Comparison of ENCODE assay signal across 1 cellular context in the genomic region with DNA sequence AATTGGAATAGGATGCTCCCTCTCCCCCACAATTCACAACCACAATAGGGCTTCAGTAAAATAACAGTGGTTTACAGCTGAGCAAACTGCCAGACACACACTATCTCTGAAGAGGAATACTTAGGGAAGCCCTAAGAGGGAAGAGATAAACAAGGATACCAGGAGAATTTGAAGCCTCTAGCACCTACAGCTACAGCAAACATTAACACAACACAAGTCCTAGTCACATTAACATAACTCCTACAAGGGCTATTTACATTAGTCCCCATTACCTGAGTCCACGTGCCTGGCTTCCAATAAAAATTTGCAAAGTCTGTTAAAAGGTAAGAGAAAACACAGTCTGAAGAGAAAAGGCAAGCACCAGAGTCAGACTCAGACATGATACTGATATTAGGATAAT.
TF ChIP-seq lines count a peak whose summit lies in the region.

No MANE protein-coding gene starts in this region.

TF ChIP-seq in H1, 55 proteins besides CTCF, POLR2A, EP300 and RAD21 (continued from another document):
- TF ChIP-seq, protein P1, sequence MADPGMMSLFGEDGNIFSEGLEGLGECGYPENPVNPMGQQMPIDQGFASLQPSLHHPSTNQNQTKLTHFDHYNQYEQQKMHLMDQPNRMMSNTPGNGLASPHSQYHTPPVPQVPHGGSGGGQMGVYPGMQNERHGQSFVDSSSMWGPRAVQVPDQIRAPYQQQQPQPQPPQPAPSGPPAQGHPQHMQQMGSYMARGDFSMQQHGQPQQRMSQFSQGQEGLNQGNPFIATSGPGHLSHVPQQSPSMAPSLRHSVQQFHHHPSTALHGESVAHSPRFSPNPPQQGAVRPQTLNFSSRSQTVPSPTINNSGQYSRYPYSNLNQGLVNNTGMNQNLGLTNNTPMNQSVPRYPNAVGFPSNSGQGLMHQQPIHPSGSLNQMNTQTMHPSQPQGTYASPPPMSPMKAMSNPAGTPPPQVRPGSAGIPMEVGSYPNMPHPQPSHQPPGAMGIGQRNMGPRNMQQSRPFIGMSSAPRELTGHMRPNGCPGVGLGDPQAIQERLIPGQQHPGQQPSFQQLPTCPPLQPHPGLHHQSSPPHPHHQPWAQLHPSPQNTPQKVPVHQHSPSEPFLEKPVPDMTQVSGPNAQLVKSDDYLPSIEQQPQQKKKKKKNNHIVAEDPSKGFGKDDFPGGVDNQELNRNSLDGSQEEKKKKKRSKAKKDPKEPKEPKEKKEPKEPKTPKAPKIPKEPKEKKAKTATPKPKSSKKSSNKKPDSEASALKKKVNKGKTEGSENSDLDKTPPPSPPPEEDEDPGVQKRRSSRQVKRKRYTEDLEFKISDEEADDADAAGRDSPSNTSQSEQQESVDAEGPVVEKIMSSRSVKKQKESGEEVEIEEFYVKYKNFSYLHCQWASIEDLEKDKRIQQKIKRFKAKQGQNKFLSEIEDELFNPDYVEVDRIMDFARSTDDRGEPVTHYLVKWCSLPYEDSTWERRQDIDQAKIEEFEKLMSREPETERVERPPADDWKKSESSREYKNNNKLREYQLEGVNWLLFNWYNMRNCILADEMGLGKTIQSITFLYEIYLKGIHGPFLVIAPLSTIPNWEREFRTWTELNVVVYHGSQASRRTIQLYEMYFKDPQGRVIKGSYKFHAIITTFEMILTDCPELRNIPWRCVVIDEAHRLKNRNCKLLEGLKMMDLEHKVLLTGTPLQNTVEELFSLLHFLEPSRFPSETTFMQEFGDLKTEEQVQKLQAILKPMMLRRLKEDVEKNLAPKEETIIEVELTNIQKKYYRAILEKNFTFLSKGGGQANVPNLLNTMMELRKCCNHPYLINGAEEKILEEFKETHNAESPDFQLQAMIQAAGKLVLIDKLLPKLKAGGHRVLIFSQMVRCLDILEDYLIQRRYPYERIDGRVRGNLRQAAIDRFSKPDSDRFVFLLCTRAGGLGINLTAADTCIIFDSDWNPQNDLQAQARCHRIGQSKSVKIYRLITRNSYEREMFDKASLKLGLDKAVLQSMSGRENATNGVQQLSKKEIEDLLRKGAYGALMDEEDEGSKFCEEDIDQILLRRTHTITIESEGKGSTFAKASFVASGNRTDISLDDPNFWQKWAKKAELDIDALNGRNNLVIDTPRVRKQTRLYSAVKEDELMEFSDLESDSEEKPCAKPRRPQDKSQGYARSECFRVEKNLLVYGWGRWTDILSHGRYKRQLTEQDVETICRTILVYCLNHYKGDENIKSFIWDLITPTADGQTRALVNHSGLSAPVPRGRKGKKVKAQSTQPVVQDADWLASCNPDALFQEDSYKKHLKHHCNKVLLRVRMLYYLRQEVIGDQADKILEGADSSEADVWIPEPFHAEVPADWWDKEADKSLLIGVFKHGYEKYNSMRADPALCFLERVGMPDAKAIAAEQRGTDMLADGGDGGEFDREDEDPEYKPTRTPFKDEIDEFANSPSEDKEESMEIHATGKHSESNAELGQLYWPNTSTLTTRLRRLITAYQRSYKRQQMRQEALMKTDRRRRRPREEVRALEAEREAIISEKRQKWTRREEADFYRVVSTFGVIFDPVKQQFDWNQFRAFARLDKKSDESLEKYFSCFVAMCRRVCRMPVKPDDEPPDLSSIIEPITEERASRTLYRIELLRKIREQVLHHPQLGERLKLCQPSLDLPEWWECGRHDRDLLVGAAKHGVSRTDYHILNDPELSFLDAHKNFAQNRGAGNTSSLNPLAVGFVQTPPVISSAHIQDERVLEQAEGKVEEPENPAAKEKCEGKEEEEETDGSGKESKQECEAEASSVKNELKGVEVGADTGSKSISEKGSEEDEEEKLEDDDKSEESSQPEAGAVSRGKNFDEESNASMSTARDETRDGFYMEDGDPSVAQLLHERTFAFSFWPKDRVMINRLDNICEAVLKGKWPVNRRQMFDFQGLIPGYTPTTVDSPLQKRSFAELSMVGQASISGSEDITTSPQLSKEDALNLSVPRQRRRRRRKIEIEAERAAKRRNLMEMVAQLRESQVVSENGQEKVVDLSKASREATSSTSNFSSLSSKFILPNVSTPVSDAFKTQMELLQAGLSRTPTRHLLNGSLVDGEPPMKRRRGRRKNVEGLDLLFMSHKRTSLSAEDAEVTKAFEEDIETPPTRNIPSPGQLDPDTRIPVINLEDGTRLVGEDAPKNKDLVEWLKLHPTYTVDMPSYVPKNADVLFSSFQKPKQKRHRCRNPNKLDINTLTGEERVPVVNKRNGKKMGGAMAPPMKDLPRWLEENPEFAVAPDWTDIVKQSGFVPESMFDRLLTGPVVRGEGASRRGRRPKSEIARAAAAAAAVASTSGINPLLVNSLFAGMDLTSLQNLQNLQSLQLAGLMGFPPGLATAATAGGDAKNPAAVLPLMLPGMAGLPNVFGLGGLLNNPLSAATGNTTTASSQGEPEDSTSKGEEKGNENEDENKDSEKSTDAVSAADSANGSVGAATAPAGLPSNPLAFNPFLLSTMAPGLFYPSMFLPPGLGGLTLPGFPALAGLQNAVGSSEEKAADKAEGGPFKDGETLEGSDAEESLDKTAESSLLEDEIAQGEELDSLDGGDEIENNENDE (IDR thresholded peaks at IDR 0.05; ENCODE audit: insufficient replicate concordance, low read length): peak; percentile 81
- TF ChIP-seq TBP (IDR thresholded peaks at IDR 0.05; ENCODE audit: low read depth, low read length) (no peak), TCF12 (IDR thresholded peaks at IDR 0.05; ENCODE audit: low read depth, low read length) (0 out of 2 replicates have a peak, but pooled peaks have one; percentile 4), JUN (IDR thresholded peaks at IDR 0.05; ENCODE audit: low read depth, low read length) (no peak), BRCA1 (IDR thresholded peaks at IDR 0.05; ENCODE audit: low read depth, low read length) (no peak)
